20 cellular contexts compared by ENCODE assay signal in genomic region chr4:89331637-89332544, GRCh38. TPM values are rescaled to one million over a fixed set of nuclear protein-coding genes. Genes with fewer than 3 reads are reported as not detected.
DNase-seq lines count a peak whose midpoint lies in the region; ATAC-seq and TF ChIP-seq lines count a peak whose summit lies in the region.
"Had no signal": no experiment of that assay in that cellular context is flagged by ENCODE, and none has a peak within 500 bp of the region (broad histone marks: within the 10 kb centered on the region; RNA-seq: fewer than 3 reads in every experiment).

No MANE protein-coding gene starts in this region.

- H3K36me3 ChIP-seq in spleen = no peaks in the 10 kb centered on the region
- H3K36me3 ChIP-seq: heart right ventricle, MG63, right atrium auricular region, WERI-Rb-1 had no signal

- H3K36me3 Mint-ChIP-seq in activated B cell treated with CpG ODN at 0.5 μM for 24 hours (ENCODE audit: low read depth) = no peaks in the 10 kb centered on the region

- peaks cover 0 to 8% (median 0%) of the 10 kb centered on the region in 6 donors for H3K4me1 ChIP-seq in spleen
- H3K4me1 ChIP-seq: right atrium auricular region had no signal

- ATAC-seq in Right ventricle myocardium superior (ENCODE audit: poor library complexity) (peak; percentile 34), activated B cell treated with CpG ODN at 0.5 μM for 24 hours (ENCODE audit: low read depth) (no peak), HG03432 (IDR thresholded peaks at IDR 0.05; ENCODE audit: unreplicated experiment) (no peak), GM18870 (IDR thresholded peaks at IDR 0.05; ENCODE audit: unreplicated experiment) (no peak)

- H3K4me1 Mint-ChIP-seq in activated B cell treated with CpG ODN at 0.5 μM for 24 hours = peaks cover 7% of the 10 kb centered on the region

- H3K4me3 ChIP-seq in spleen (no peak overlapping the region), lower leg skin (ENCODE audit: low read depth, poor library complexity, severe bottlenecking) (no peak overlapping the region)
- H3K4me3 ChIP-seq: dorsolateral prefrontal cortex, heart right ventricle, lung, MG63, right atrium auricular region had no signal

- no peak for TF ChIP-seq POLR2A in spleen (IDR thresholded peaks at IDR 0.05)
- no peak for TF ChIP-seq POLR2A in lower leg skin (IDR thresholded peaks at IDR 0.05)

- no peak for DNase-seq in Right ventricle myocardium superior
- DNase-seq in cardiac septum (ENCODE audit: low spot score) = no peak
- peak; percentile 62 for DNase-seq in MV-4-11 (lab: John Stamatoyannopoulos, UW)
- no peak for DNase-seq in activated B cell treated with CpG ODN at 0.5 μM for 24 hours
- no peak for DNase-seq in spleen
- DNase-seq in lower leg skin (ENCODE audit: low spot score in 2 of 2) = no peak
- DNase-seq: activated CD4-positive, alpha-beta T cell treated with anti-CD3 and anti-CD28 coated beads, Interleukin-2, amount 50 U/mL, for 48 hours; dorsolateral prefrontal cortex; heart right ventricle; MG63; NCI-H2029 treated with DMSO at 0.1 percent for 48 hours; T-helper 1 cell; WERI-Rb-1 had no signal

- CTCF ChIA-PET in activated B cell treated with CpG ODN at 0.5 μM for 24 hours (lab: Charles Lee) = no interaction called here

- POLR2A ChIA-PET in activated B cell treated with CpG ODN at 0.5 μM for 24 hours (lab: Charles Lee) = no interaction called here

- TF ChIP-seq CTCF in activated B cell treated with CpG ODN at 0.5 μM for 24 hours (IDR thresholded peaks at IDR 0.05) = no peak
- no peak for TF ChIP-seq CTCF in spleen (IDR thresholded peaks at IDR 0.05 in 8 of 11, conservative IDR thresholded peaks at IDR 0.05 in 3 of 11)
- no peak for TF ChIP-seq CTCF in lower leg skin (IDR thresholded peaks at IDR 0.05)

- peak overlapping the region in 5 of 8 donors; percentile 14 to 69 (median 53) for H3K27ac ChIP-seq in spleen
- H3K27ac ChIP-seq: C4-2B, right atrium auricular region, WERI-Rb-1 had no signal

- no peaks in the 10 kb centered on the region for H3K9me3 Mint-ChIP-seq in activated B cell treated with CpG ODN at 0.5 μM for 24 hours

- intact Hi-C loops in Right ventricle myocardium superior (cut with DNase I) (no loop called here), cardiac septum (cut with DNase I) (no loop called here), activated B cell treated with CpG ODN at 0.5 μM for 24 hours (cut with micrococcal nuclease) (no loop called here), spleen (cut with DNase I; ENCODE audit: low total_unique reads) (no loop called here), lower leg skin (cut with DNase I; ENCODE audit: low total_unique reads) (no loop called here)

- H3K27me3 ChIP-seq in spleen (replicated peaks in 1 of 7) = no peaks in the 10 kb centered on the region
- H3K27me3 ChIP-seq: heart right ventricle, MG63, right atrium auricular region had no signal

- peak overlapping the region; percentile 56 for H3K27ac Mint-ChIP-seq in activated B cell treated with CpG ODN at 0.5 μM for 24 hours

- no peak overlapping the region for H3K4me3 Mint-ChIP-seq in activated B cell treated with CpG ODN at 0.5 μM for 24 hours

- H3K27me3 Mint-ChIP-seq in activated B cell treated with CpG ODN at 0.5 μM for 24 hours = no peaks in the 10 kb centered on the region

- WGBS in spleen, 5 donors = 42 to 58% (median 53%) methylated on average over 5 of the region's 5 CpGs
- WGBS in lower leg skin, 2 donors = 79% methylated on average over 5 of the region's 5 CpGs

- H3K9me3 ChIP-seq in spleen = peaks cover 0 to 8% (median 0%) of the 10 kb centered on the region in 8 donors
- H3K9me3 ChIP-seq: MG63 had no signal

RNA-seq across cellular contexts. Expression of gene GPRIN3, which starts 24.3 kb away (rescaled TPM):
- total RNA-seq in Right ventricle myocardium superior = 6.2 TPM
- total RNA-seq in cardiac septum = 7.3 TPM
- 1.8 and 1.9 TPM in 2 replicates for total RNA-seq in activated B cell treated with CpG ODN at 0.5 μM for 24 hours
- total RNA-seq in spleen = 10 to 100 TPM; 22.9 to 40.2 (median 29.5) TPM
- 1 to 10 TPM; 1.6 to 2.2 (median 2.0) TPM for polyA plus RNA-seq in spleen
- total RNA-seq in lower leg skin = 1 to 10 TPM; 1.5 to 3.3 (median 1.8) TPM
- total RNA-seq: A673, bronchial epithelial cell had no signal
